In the genomic region with DNA sequence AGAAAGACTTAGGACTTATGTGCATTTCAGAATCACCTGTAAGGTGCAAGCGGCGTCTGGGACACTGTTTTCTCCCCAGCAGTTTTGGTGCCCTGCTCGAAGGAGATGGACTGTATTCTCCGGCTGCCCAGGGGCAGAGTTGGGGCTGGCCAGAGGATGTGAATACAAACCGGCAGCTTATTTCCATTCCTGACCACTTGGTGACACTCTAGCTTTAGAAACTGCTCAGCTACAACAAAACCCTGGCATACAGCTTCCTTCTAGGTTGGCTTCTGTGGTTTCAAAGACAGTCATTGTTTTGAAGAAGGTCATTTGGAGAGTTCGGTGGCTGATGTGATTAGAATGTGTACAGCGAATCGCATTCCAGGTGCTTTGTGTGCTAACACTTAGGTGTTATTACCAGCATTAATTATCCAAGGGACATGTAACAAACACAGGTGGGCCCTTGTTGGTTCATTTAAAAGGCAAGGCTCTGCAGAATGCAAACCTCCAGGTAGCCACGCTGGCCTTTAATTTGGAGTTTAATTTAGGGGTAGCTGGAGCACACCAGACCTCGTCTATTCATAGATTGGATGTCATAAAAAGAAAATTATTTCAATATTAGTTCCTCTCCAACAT, we compare ENCODE assay signal across 9 cellular contexts.
DNase-seq lines count a peak whose midpoint lies in the region; ATAC-seq and TF ChIP-seq lines count a peak whose summit lies in the region.
"Had no signal": no experiment of that assay in that cellular context is flagged by ENCODE, and none has a peak within 500 bp of the region (broad histone marks: within the 10 kb centered on the region; RNA-seq: fewer than 3 reads in every experiment).

No MANE protein-coding gene starts in this region.

- DNase-seq in ELF-1 (ENCODE audit: low read depth, low spot score), result peak; percentile 77
- DNase-seq in NCI-H82 treated with DMSO at 0.1 percent for 48 hours (lab: John Stamatoyannopoulos, UW; ENCODE audit: unreplicated experiment), result peak; percentile 88
- DNase-seq in brain microvascular endothelial cell, result peak; percentile 25
- peak; percentile 85 for DNase-seq in iris pigment epithelial cell (ENCODE audit: low read depth)
- DNase-seq in stromal cell of bone marrow (ENCODE audit: low read depth), result peak; percentile 68
- no peak for DNase-seq in stimulated activated CD4-positive, alpha-beta T cell treated with anti-CD3 and anti-CD28 coated beads, Interleukin-15, amount 100 ng/mL, for 24 hours

- H3K4me3 ChIP-seq in brain microvascular endothelial cell (ENCODE audit: low read depth, low read length), result no peak overlapping the region
- H3K4me3 ChIP-seq: thoracic aorta had no signal

- no peak overlapping the region for H3K27ac ChIP-seq in brain microvascular endothelial cell
- H3K27ac ChIP-seq: thoracic aorta had no signal

- TF ChIP-seq CTCF in brain microvascular endothelial cell (IDR thresholded peaks at IDR 0.05; ENCODE audit: low read depth, low read length, missing control alignments), result peak; percentile 78

- in situ Hi-C loops in brain microvascular endothelial cell (cut with HindIII; ENCODE audit: low pct_ligation_motif_present, low sequenced_read_pairs), result no loop called here

- H3K27me3 ChIP-seq in brain microvascular endothelial cell (replicated peaks), result no peaks in the 10 kb centered on the region

- ATAC-seq in GM21367 (IDR thresholded peaks at IDR 0.05; ENCODE audit: unreplicated experiment) (peak; percentile 98), HG03469 (IDR thresholded peaks at IDR 0.05; ENCODE audit: unreplicated experiment) (peak; percentile 90)

- H3K36me3 ChIP-seq in brain microvascular endothelial cell (replicated peaks), result no peaks in the 10 kb centered on the region
- H3K36me3 ChIP-seq: thoracic aorta had no signal
